ENCODE assay signal across 1 cellular context in the genomic region with DNA sequence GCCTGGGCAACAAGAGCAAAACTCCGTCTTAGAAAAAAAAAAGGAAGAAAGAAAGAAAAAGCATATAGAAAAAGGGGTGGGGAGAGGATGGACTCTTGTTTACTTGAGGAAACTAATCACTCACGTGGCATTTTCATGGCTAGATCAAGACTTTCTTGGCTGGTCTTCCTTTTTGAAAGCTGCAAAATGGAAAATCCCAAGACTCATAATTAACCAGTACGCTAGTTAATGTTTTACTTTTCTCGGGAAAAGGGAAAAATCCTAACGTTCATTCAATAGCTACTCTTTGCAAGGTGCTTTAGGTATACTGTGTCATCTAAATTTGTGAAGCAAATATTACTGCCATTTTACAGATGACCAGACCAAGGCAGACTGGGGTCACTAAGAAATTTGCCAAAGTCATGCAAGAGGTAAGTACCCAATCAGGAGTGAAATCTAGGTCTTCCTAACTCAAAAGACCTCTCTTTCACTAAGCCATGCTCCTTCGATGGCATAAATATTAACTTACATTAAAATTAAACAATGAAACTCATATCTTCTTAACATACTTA.
TF ChIP-seq lines count a peak whose summit lies in the region.

No MANE protein-coding gene starts in this region.

TF ChIP-seq in K562, 482 proteins besides CTCF, POLR2A, EP300 and RAD21 (continued from another document):
- TF ChIP-seq ESRRA (IDR thresholded peaks at IDR 0.05; ENCODE audit: borderline replicate concordance, low read depth): peak; percentile 56; the same call in 1 of the 2 replicates
